In the genomic region with DNA sequence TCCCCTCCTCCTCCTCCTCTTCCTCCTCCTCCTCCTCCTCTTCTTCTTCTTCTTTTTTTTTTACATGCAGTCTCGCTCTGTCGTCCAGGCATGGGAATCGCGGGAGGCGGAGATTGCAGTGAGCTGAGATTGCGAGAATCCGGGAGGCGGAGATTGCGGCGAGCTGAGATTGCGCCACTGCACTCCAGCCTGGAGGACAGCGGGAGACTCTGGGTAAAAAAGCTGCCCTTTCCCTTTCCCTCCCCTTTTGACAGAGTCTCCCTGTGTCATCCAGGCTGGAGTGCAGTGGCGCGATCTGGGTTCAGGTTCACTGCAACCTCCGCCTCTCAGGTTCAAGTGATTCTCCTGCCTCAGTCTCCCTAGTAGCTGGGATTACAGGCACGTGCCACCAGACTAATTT, we compare ENCODE assay signal across 19 cellular contexts.
"Had no signal": no experiment of that assay in that cellular context is flagged by ENCODE, and none has a peak within 500 bp of the region (broad histone marks: within the 10 kb centered on the region; RNA-seq: fewer than 3 reads in every experiment).

No MANE protein-coding gene starts in this region.

- H3K36me3 ChIP-seq: right atrium auricular region, stomach, thoracic aorta, uterus had no signal

- DNase-seq: activated CD4-positive, alpha-beta T cell treated with anti-CD3 and anti-CD28 coated beads for 4 hours; activated CD8-positive, alpha-beta T cell treated with anti-CD3 and anti-CD28 coated beads, Interleukin-2, amount 10 ng/mL, durations not matched to agents 7 days and 5 days; amygdala; immature natural killer cell; left colon; mucosa of descending colon; naive thymus-derived CD8-positive, alpha-beta T cell; nucleus accumbens; stomach; uterus had no signal

- H3K4me1 ChIP-seq: right atrium auricular region, stomach, uterus had no signal

- H3K27me3 Mint-ChIP-seq: central memory CD8-positive, alpha-beta T cell; dendritic cell treated with granulocyte-macrophage colony-stimulating factor and Interleukin-4, amounts not matched to agents 40 ng/mL and 50 ng/mL, for 4 days; naive thymus-derived CD8-positive, alpha-beta T cell had no signal

- H3K4me3 ChIP-seq: mucosa of descending colon, right atrium auricular region, skin epidermis, stomach, thoracic aorta, uterus had no signal

- H3K36me3 Mint-ChIP-seq: activated naive CD4-positive, alpha-beta T cell treated with anti-CD3 and anti-CD28 coated beads, Interleukin-2, amount 50 U/mL, for 24 hours; brain; immature natural killer cell; naive thymus-derived CD8-positive, alpha-beta T cell had no signal

- H3K27me3 ChIP-seq: right atrium auricular region, stomach, uterus had no signal

- H3K27ac ChIP-seq: right atrium auricular region, skin epidermis, stomach, thoracic aorta, uterus, VCaP had no signal

- H3K9me3 ChIP-seq: mucosa of descending colon, right atrium auricular region, thoracic aorta had no signal

- H3K27ac Mint-ChIP-seq: activated CD8-positive, alpha-beta T cell treated with anti-CD3 and anti-CD28 coated beads, Interleukin-2, amount 10 ng/mL, durations not matched to agents 7 days and 5 days; activated naive CD4-positive, alpha-beta T cell treated with anti-CD3 and anti-CD28 coated beads, Interleukin-2, amount 50 U/mL, for 24 hours; brain; dendritic cell treated with granulocyte-macrophage colony-stimulating factor and Interleukin-4, amounts not matched to agents 40 ng/mL and 50 ng/mL, for 4 days; immature natural killer cell; naive thymus-derived CD8-positive, alpha-beta T cell had no signal

- H3K4me3 Mint-ChIP-seq: activated CD8-positive, alpha-beta T cell treated with anti-CD3 and anti-CD28 coated beads, Interleukin-2, amount 10 ng/mL, durations not matched to agents 7 days and 5 days; activated naive CD4-positive, alpha-beta T cell treated with anti-CD3 and anti-CD28 coated beads, Interleukin-2, amount 50 U/mL, for 24 hours; brain; central memory CD8-positive, alpha-beta T cell; dendritic cell treated with granulocyte-macrophage colony-stimulating factor and Interleukin-4, amounts not matched to agents 40 ng/mL and 50 ng/mL, for 4 days; immature natural killer cell; naive thymus-derived CD8-positive, alpha-beta T cell had no signal

- ATAC-seq: activated CD8-positive, alpha-beta T cell treated with anti-CD3 and anti-CD28 coated beads, Interleukin-2, amount 10 ng/mL, durations not matched to agents 7 days and 5 days; esophagus mucosa; left colon; mucosa of descending colon; naive thymus-derived CD8-positive, alpha-beta T cell had no signal

- H3K9me3 Mint-ChIP-seq: brain had no signal

- H3K4me1 Mint-ChIP-seq: activated naive CD4-positive, alpha-beta T cell treated with anti-CD3 and anti-CD28 coated beads, Interleukin-2, amount 50 U/mL, for 24 hours; brain; central memory CD8-positive, alpha-beta T cell; immature natural killer cell; naive thymus-derived CD8-positive, alpha-beta T cell had no signal
